Comparison of ENCODE assay signal across 33 cellular contexts in genomic region chr9:136152931-136153330, GRCh38. TPM values are rescaled to one million over a fixed set of nuclear protein-coding genes. Genes with fewer than 3 reads are reported as not detected.
"Had no signal": no experiment of that assay in that cellular context is flagged by ENCODE, and none has a peak within 500 bp of the region (broad histone marks: within the 10 kb centered on the region; RNA-seq: fewer than 3 reads in every experiment).

No MANE protein-coding gene starts in this region.

- H3K4me2 ChIP-seq: smooth muscle cell had no signal

- H3K36me3 ChIP-seq: esophagus muscularis mucosa, lower lobe of right lung, ovary, thoracic aorta, tibial nerve, upper lobe of left lung had no signal

- FAIRE-seq: endothelial cell of umbilical vein, urothelium cell line had no signal

- H3K4me1 ChIP-seq: lower lobe of right lung, upper lobe of left lung had no signal

- H3K9me3 ChIP-seq: esophagus muscularis mucosa, lower lobe of right lung, ovary, thoracic aorta, tibial nerve, upper lobe of left lung had no signal

- H3K4me3 Mint-ChIP-seq: immature natural killer cell; naive thymus-derived CD8-positive, alpha-beta T cell had no signal

- H3K36me3 Mint-ChIP-seq: immature natural killer cell; naive thymus-derived CD8-positive, alpha-beta T cell had no signal

- H3K27ac ChIP-seq: coronary artery, esophagus muscularis mucosa, lower lobe of right lung, ovary, thoracic aorta, tibial nerve, upper lobe of left lung had no signal

- H3K4me3 ChIP-seq: coronary artery, esophagus muscularis mucosa, lower lobe of right lung, ovary, smooth muscle cell, thoracic aorta, tibial nerve, upper lobe of left lung had no signal

- ATAC-seq: left ventricle myocardium superior; lower lobe of right lung; naive thymus-derived CD8-positive, alpha-beta T cell had no signal

- H3K9me3 Mint-ChIP-seq: immature natural killer cell; naive thymus-derived CD8-positive, alpha-beta T cell; nephron progenitor cell had no signal

- H3K27ac Mint-ChIP-seq: immature natural killer cell, nephron progenitor cell had no signal

- H3K27me3 ChIP-seq: ovary had no signal

- H3K4me1 Mint-ChIP-seq: immature natural killer cell had no signal

- DNase-seq: dermis blood vessel endothelial cell; effector memory CD4-positive, alpha-beta T cell; foreskin melanocyte; glutamatergic neuron; hypothalamus; immature natural killer cell; islet precursor cell; left ventricle myocardium superior; lower lobe of right lung; naive thymus-derived CD8-positive, alpha-beta T cell; occipital lobe; ovary; retina; stimulated activated CD4-positive, alpha-beta T cell treated with anti-CD3 and anti-CD28 coated beads, Interleukin-12 subunit alpha, Interleukin-12 subunit beta, amount 100 ng/mL, for 4 hours; stimulated activated CD4-positive, alpha-beta T cell treated with anti-CD3 and anti-CD28 coated beads, Interleukin-1b, Interleukin-23, amount 100 ng/mL, for 48 hours; stimulated activated CD4-positive, alpha-beta T cell treated with anti-CD3 and anti-CD28 coated beads, Interleukin-4, amount 100 ng/mL, for 1 hour; stimulated activated CD8-positive, alpha-beta memory T cell treated with anti-CD3 and anti-CD28 coated beads, Interleukin-4, amount 100 ng/mL, for 48 hours; stimulated activated naive CD4-positive, alpha-beta T cell treated with Interleukin-2 at 50 U/mL for 16 hours had no signal

RNA-seq across cellular contexts. Expression of gene LHX3, which starts 52.0 kb away (rescaled TPM):
- total RNA-seq: dermis blood vessel endothelial cell; endothelial cell of umbilical vein; epithelial cell of proximal tubule; esophagus muscularis mucosa; fibroblast of lung; left ventricle myocardium superior; lower lobe of right lung; mesenteric fat pad; myocyte; naive thymus-derived CD8-positive, alpha-beta T cell; occipital lobe; ovary; pulmonary artery endothelial cell; sciatic nerve; smooth muscle cell; thoracic aorta; tibial nerve had no signal
- polyA plus RNA-seq: endothelial cell of umbilical vein; fibroblast of lung; immature natural killer cell; naive thymus-derived CD8-positive, alpha-beta T cell; ovary; smooth muscle cell had no signal
